In the genomic region with DNA sequence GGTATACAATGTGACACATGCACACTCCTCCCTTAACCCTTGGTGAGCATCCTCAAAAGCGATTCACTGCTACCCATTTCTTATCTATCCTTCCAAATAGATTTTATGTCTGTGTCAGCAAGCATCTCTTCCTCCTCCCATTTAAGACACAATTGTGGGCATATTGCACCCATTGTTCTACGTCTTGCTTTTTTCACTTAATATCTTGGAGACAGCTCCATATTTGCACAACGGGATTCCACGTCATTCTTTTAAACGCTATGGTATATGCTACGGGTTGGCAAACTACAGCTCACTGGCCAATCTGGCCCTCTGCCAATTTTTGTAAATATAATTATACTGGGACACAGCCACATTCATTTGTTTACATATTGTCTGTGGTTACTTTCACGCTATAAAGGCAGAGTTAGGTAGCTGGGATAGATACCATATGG, we compare ENCODE assay signal across 8 cellular contexts.
DNase-seq lines count a peak whose midpoint lies in the region; ATAC-seq lines count a peak whose summit lies in the region.

No MANE protein-coding gene starts in this region.

- H3K4me3 ChIP-seq in adipocyte (ENCODE audit: low read length): peak overlapping the region; percentile 70

- DNase-seq in Daoy (ENCODE audit: low read depth) (peak; percentile 61), NCI-H146 (lab: John Stamatoyannopoulos, UW) (peak; percentile 52), adipocyte (ENCODE audit: low read depth) (peak; percentile 80), lung microvascular endothelial cell (ENCODE audit: low read depth in 2 of 2) (peak; percentile 63 to 65), HUDEP-2 (lab: John Stamatoyannopoulos, UW; ENCODE audit: unreplicated experiment in 76 of 76) (no peak), KG1 (lab: John Stamatoyannopoulos, UW) (no peak)

- H3K9ac ChIP-seq in adipocyte (ENCODE audit: low read length): peak overlapping the region; percentile 83

- no peaks in the 10 kb centered on the region for H3K27me3 ChIP-seq in adipocyte (replicated peaks; ENCODE audit: control insufficient read depth, insufficient read depth, low read length)

- no peaks in the 10 kb centered on the region for H3K9me3 ChIP-seq in adipocyte (ENCODE audit: control insufficient read depth, low read length)

- peaks cover 7% of the 10 kb centered on the region for H3K36me3 ChIP-seq in adipocyte (ENCODE audit: control insufficient read depth, insufficient read depth, low read length, severe bottlenecking)

- ATAC-seq in GM19324 (IDR thresholded peaks at IDR 0.05; ENCODE audit: low FRiP score, unreplicated experiment) (no peak), GM21390 (IDR thresholded peaks at IDR 0.05; ENCODE audit: unreplicated experiment) (no peak)

- H3K4me1 ChIP-seq in adipocyte (ENCODE audit: control insufficient read depth, insufficient read depth, low read length): peaks cover 98% of the 10 kb centered on the region

Comparison
In these comparisons a context has a peak if more than half of its experiments do, and no peak if none do; other contexts are left out.
1. DNase-seq: peak in Daoy (single experiment), NCI-H146 (single experiment), adipocyte (single experiment) and lung microvascular endothelial cell (2 of 2); none in HUDEP-2 (0 of 76) and KG1 (single experiment).